ENCODE assay signal across 8 cellular contexts in genomic region chr5:88675758-88676636, GRCh38.
DNase-seq lines count a peak whose midpoint lies in the region; ATAC-seq and TF ChIP-seq lines count a peak whose summit lies in the region.

No MANE protein-coding gene starts in this region.

- no peaks in the 10 kb centered on the region for H3K79me2 ChIP-seq in PC-9 (ENCODE audit: low read depth)

- H3K4me2 ChIP-seq in PC-9 = peak overlapping the region; percentile 98

- H3K4me1 ChIP-seq in PC-9 (replicated peaks; ENCODE audit: insufficient read depth) (peaks cover 10% of the 10 kb centered on the region), tibial nerve (peaks cover 0 to 47% (median 12%) of the 10 kb centered on the region in 4 donors)

- CTCF ChIA-PET in PC-9 (lab: Charles Lee) = interaction anchor here (0.8 to 0.9 kb wide), 3 partner anchors 15 to 895 kb away, joined by 3 to 4 read pairs (median 3); no protein-coding TSS in a partner anchor

- H3K36me3 ChIP-seq in PC-9 (ENCODE audit: low read depth) (no peaks in the 10 kb centered on the region), tibial nerve (no peaks in the 10 kb centered on the region)

- H3K9me3 ChIP-seq in PC-9 (ENCODE audit: insufficient read depth, low read depth) = no peaks in the 10 kb centered on the region
- no peaks in the 10 kb centered on the region for H3K9me3 ChIP-seq in tibial nerve

- no peaks in the 10 kb centered on the region for H3K27me3 ChIP-seq in PC-9 (ENCODE audit: insufficient read depth, low read depth)
- peaks cover 0 to 99% of the 10 kb centered on the region in 2 donors for H3K27me3 ChIP-seq in tibial nerve

- no peaks in the 10 kb centered on the region for H4K20me1 ChIP-seq in PC-9 (ENCODE audit: insufficient read depth)

- TF ChIP-seq EP300 in tibial nerve (IDR thresholded peaks at IDR 0.05) = peak; percentile 19 to 84

- BruUV-seq in PC-9 (replicated peaks; lab: Mats Ljungman, UMichigan) = no TSS peak

- peak overlapping the region; percentile 92 for H2AFZ ChIP-seq in PC-9

- peak; percentile 30 to 62 for TF ChIP-seq POLR2A in tibial nerve (IDR thresholded peaks at IDR 0.05)

- POLR2A ChIA-PET in PC-9 (lab: Charles Lee; ENCODE audit: unreplicated experiment) = interaction anchor here (0.5 to 2.2 kb wide), 6 partner anchors 13 to 586 kb away, joined by 3 to 29 read pairs (median 4); no protein-coding TSS in a partner anchor

- H3K27ac ChIP-seq in PC-9 (peak overlapping the region; percentile 79), tibial nerve (peak overlapping the region; percentile 74 to 93 (median 92))

- intact Hi-C loops in PC-9 (cut with micrococcal nuclease; ENCODE audit: unreplicated experiment) = loop anchor here (1.0 to 10.0 kb wide), 4 partner anchors 73 to 535 kb away; no protein-coding TSS in a partner anchor

- H3K9me2 ChIP-seq in PC-9 (ENCODE audit: insufficient read depth) = no peaks in the 10 kb centered on the region

- peak; percentile 75 for DNase-seq in D341Med (ENCODE audit: low spot score)
- peak; percentile 77 to 80 for DNase-seq in PC-9
- DNase-seq in choroid plexus epithelial cell (ENCODE audit: low read depth) = no peak
- DNase-seq in medulla oblongata (ENCODE audit: extremely low spot score) = peak; percentile 77
- no peak for DNase-seq in tibial nerve (ENCODE audit: low spot score in 2 of 2)
- no peak for DNase-seq in activated CD4-positive, alpha-beta T cell treated with anti-CD3 and anti-CD28 coated beads, Interleukin-2, amount 50 U/mL, for 4 hours

- peaks cover 8% of the 10 kb centered on the region for H3F3A ChIP-seq in PC-9 (ENCODE audit: insufficient read depth, low read depth)

- H3K4me3 ChIP-seq in PC-9 (peak overlapping the region; percentile 77), choroid plexus epithelial cell (ENCODE audit: low read depth, low read length) (peak overlapping the region; percentile 24), tibial nerve (peak overlapping the region; percentile 42 to 66 (median 51))

- peak; percentile 32 for ATAC-seq in GM19463 (IDR thresholded peaks at IDR 0.05; ENCODE audit: unreplicated experiment)
- peak; percentile 30 for ATAC-seq in HG03571 (IDR thresholded peaks at IDR 0.05; ENCODE audit: unreplicated experiment)

- 2 to 4% methylated on average over 51 to 52 of the region's 52 CpGs for WGBS in tibial nerve, 2 donors

- TF ChIP-seq CTCF in PC-9 (conservative IDR thresholded peaks at IDR 0.05) = no peak
- TF ChIP-seq CTCF in choroid plexus epithelial cell (conservative IDR thresholded peaks at IDR 0.05; ENCODE audit: low read depth, low read length) = no peak
- TF ChIP-seq CTCF in tibial nerve (IDR thresholded peaks at IDR 0.05) = no peak

Comparison
In these comparisons a context has a peak if more than half of its experiments do, and no peak if none do; other contexts are left out.
1. DNase-seq: peak in D341Med (single experiment), PC-9 (2 of 2) and medulla oblongata (single experiment); none in choroid plexus epithelial cell (single experiment), tibial nerve (0 of 2) and activated CD4-positive, alpha-beta T cell treated with anti-CD3 and anti-CD28 coated beads, Interleukin-2, amount 50 U/mL, for 4 hours (0 of 2).
2. H3K4me3 ChIP-seq: peak in every context shown above with its lines; median percentile 77 in PC-9; 51 in tibial nerve; 24 in choroid plexus epithelial cell.